8 cellular contexts compared by ENCODE assay signal in genomic region chr19:4811328-4812131, GRCh38. TPM values are rescaled to one million over a fixed set of nuclear protein-coding genes. Genes with fewer than 3 reads are reported as not detected.
A peak's percentile ranks its signal among the peaks of the same experiment; 100 is the strongest.
DNase-seq lines count a peak whose midpoint lies in the region; ATAC-seq and TF ChIP-seq lines count a peak whose summit lies in the region.

No MANE protein-coding gene starts in this region.

- H3K27ac ChIP-seq in OCI-LY7 (ENCODE audit: low read depth, low read length, poor library complexity, severe bottlenecking): peak overlapping the region; percentile 8

- no peaks in the 10 kb centered on the region for H3K36me3 Mint-ChIP-seq in natural killer cell treated with Interleukin-12 subunit alpha and Interleukin-12 subunit beta and Interleukin-15 and Interleukin-18, amount 100 ng/mL, for 72 hours

- H3K4me2 ChIP-seq in OCI-LY7 (ENCODE audit: low read length): peak overlapping the region; percentile 3; the same call in 1 of the 2 replicates

- no peaks in the 10 kb centered on the region for H3K79me2 ChIP-seq in OCI-LY7 (ENCODE audit: insufficient read depth, low read depth, low read length)

- no peaks in the 10 kb centered on the region for H3K27me3 Mint-ChIP-seq in natural killer cell treated with Interleukin-12 subunit alpha and Interleukin-12 subunit beta and Interleukin-15 and Interleukin-18, amount 100 ng/mL, for 72 hours

- no peak overlapping the region for H3K4me3 ChIP-seq in OCI-LY7 (ENCODE audit: low read depth, low read length, poor library complexity, severe bottlenecking)

- CTCF ChIA-PET in OCI-LY7 (lab: Charles Lee; ENCODE audit: unreplicated experiment): interaction anchor here (2.4 kb wide), 1 partner anchor 39 kb away, joined by 28 read pairs; no protein-coding TSS in a partner anchor

- BruUV-seq in OCI-LY7 (replicated peaks; lab: Mats Ljungman, UMichigan): no TSS peak

- no peak overlapping the region for H3K4me3 Mint-ChIP-seq in natural killer cell treated with Interleukin-12 subunit alpha and Interleukin-12 subunit beta and Interleukin-15 and Interleukin-18, amount 100 ng/mL, for 72 hours

- peaks cover 48% of the 10 kb centered on the region for H3K4me1 ChIP-seq in OCI-LY7 (ENCODE audit: insufficient read depth, low read length, poor library complexity, severe bottlenecking)

- H4K20me1 ChIP-seq in OCI-LY7 (ENCODE audit: insufficient read depth, low read length): no peaks in the 10 kb centered on the region

- no peaks in the 10 kb centered on the region for H3K9me3 Mint-ChIP-seq in natural killer cell treated with Interleukin-12 subunit alpha and Interleukin-12 subunit beta and Interleukin-15 and Interleukin-18, amount 100 ng/mL, for 72 hours

- H3K27ac Mint-ChIP-seq in natural killer cell treated with Interleukin-12 subunit alpha and Interleukin-12 subunit beta and Interleukin-15 and Interleukin-18, amount 100 ng/mL, for 72 hours: peak overlapping the region in 1 of 2 donors; percentile 75

- no peak overlapping the region for H2AFZ ChIP-seq in OCI-LY7 (ENCODE audit: low read length)

- DNase-seq in Ammon's horn (ENCODE audit: low spot score): peak; percentile 74
- DNase-seq in GOT3 (lab: John Stamatoyannopoulos, UW): peak; percentile 15
- DNase-seq in OCI-LY7 (ENCODE audit: low spot score): peak; percentile 83
- DNase-seq in activated T-cell treated with anti-CD3 and anti-CD28 coated beads for 4 hours: peak; percentile 89
- DNase-seq in natural killer cell treated with Interleukin-12 subunit alpha and Interleukin-12 subunit beta and Interleukin-15 and Interleukin-18, amount 100 ng/mL, for 72 hours (ENCODE audit: low spot score): peak; percentile 80
- DNase-seq in stimulated activated naive CD8-positive, alpha-beta T cell treated with anti-CD3 and anti-CD28 coated beads, Interleukin-15, Interleukin-2, amounts not matched to agents 100 U/mL and 50 U/mL, for 24 hours: peak; percentile 96

- no peaks in the 10 kb centered on the region for H3K9me3 ChIP-seq in OCI-LY7 (ENCODE audit: low read length)

- TF ChIP-seq CTCF in OCI-LY7 (conservative IDR thresholded peaks at IDR 0.05; ENCODE audit: low read length): peak; percentile 90

- POLR2A ChIA-PET in OCI-LY7 (lab: Charles Lee): interaction anchor here (0.7 to 3.1 kb wide), 2 partner anchors 39 to 218 kb away, joined by 3 to 15 read pairs; no protein-coding TSS in a partner anchor

- peaks cover 21% of the 10 kb centered on the region for H3K36me3 ChIP-seq in OCI-LY7 (ENCODE audit: insufficient read depth, low read length)

- H3K9me2 ChIP-seq in OCI-LY7 (ENCODE audit: insufficient read depth, low read length): no peaks in the 10 kb centered on the region

- peaks cover 26 to 30% of the 10 kb centered on the region in 2 donors for H3K4me1 Mint-ChIP-seq in natural killer cell treated with Interleukin-12 subunit alpha and Interleukin-12 subunit beta and Interleukin-15 and Interleukin-18, amount 100 ng/mL, for 72 hours (ENCODE audit: low read depth in 2 of 2)

- intact Hi-C loops in OCI-LY7 (cut with micrococcal nuclease; ENCODE audit: unreplicated experiment): loop anchor here (1.0 kb wide), 2 partner anchors 18 to 220 kb away; no protein-coding TSS in a partner anchor

- ATAC-seq in esophagus mucosa (peak; percentile 64), HG03025 (IDR thresholded peaks at IDR 0.05; ENCODE audit: low FRiP score, unreplicated experiment) (no peak)
- ATAC-seq in natural killer cell treated with Interleukin-12 subunit alpha and Interleukin-12 subunit beta and Interleukin-15 and Interleukin-18, amount 100 ng/mL, for 72 hours: peak; percentile 86 to 87
- peak; percentile 74 for ATAC-seq in stimulated activated naive CD8-positive, alpha-beta T cell treated with anti-CD3 and anti-CD28 coated beads, Interleukin-15, Interleukin-2, amounts not matched to agents 100 U/mL and 50 U/mL, for 24 hours

RNA-seq across cellular contexts. Expression of gene TICAM1, which starts 20.0 kb away (rescaled TPM):
- total RNA-seq in OCI-LY7 (2014; rRNA removed; shearing (Covaris generic)): 4.9 and 6.8 TPM in 2 replicates
- total RNA-seq in OCI-LY7 (2022): 26.7 and 28.9 TPM in 2 replicates
- total RNA-seq in esophagus mucosa: 24.4 TPM
- 10 to 100 TPM; 42.6 to 47.0 TPM for total RNA-seq in natural killer cell treated with Interleukin-12 subunit alpha and Interleukin-12 subunit beta and Interleukin-15 and Interleukin-18, amount 100 ng/mL, for 72 hours

RNA-seq across cellular contexts. Expression of gene FEM1A, which starts 20.0 kb away (rescaled TPM):
- total RNA-seq in OCI-LY7 (2014; rRNA removed; shearing (Covaris generic)): 11.5 and 17.5 TPM in 2 replicates
- total RNA-seq in OCI-LY7 (2022): 14.3 and 15.8 TPM in 2 replicates
- total RNA-seq in esophagus mucosa: 9.3 TPM
- total RNA-seq in natural killer cell treated with Interleukin-12 subunit alpha and Interleukin-12 subunit beta and Interleukin-15 and Interleukin-18, amount 100 ng/mL, for 72 hours: 10 to 100 TPM; 19.7 to 24.0 TPM

RNA-seq across cellular contexts. Expression of gene PLIN3, which starts 55.9 kb away (rescaled TPM):
- total RNA-seq in OCI-LY7 (2014; rRNA removed; shearing (Covaris generic)): 81.3 and 95.7 TPM in 2 replicates
- total RNA-seq in OCI-LY7 (2022) (115 TPM in 2 replicates), esophagus mucosa (152 TPM)
- total RNA-seq in natural killer cell treated with Interleukin-12 subunit alpha and Interleukin-12 subunit beta and Interleukin-15 and Interleukin-18, amount 100 ng/mL, for 72 hours: 10 to 100 TPM; 25.1 to 34.0 TPM

Comparison
In these comparisons a context has a peak if more than half of its experiments do, and no peak if none do; other contexts are left out.
1. DNase-seq: peak in every context shown above with its lines; median percentile 96 in stimulated activated naive CD8-positive, alpha-beta T cell treated with anti-CD3 and anti-CD28 coated beads, Interleukin-15, Interleukin-2, amounts not matched to agents 100 U/mL and 50 U/mL, for 24 hours; 89 in activated T-cell treated with anti-CD3 and anti-CD28 coated beads for 4 hours; 83 in OCI-LY7; 80 in natural killer cell treated with Interleukin-12 subunit alpha and Interleukin-12 subunit beta and Interleukin-15 and Interleukin-18, amount 100 ng/mL, for 72 hours; 74 in Ammon's horn; 15 in GOT3.